In genomic region chr9:15113288-15113687, GRCh38 we compare ENCODE assay signal across 40 cellular contexts.
"Had no signal": no experiment of that assay in that cellular context is flagged by ENCODE, and none has a peak within 500 bp of the region (broad histone marks: within the 10 kb centered on the region; RNA-seq: fewer than 3 reads in every experiment).

No MANE protein-coding gene starts in this region.

- FAIRE-seq: astrocyte, bronchial epithelial cell had no signal

- H3K4me1 Mint-ChIP-seq: activated naive CD4-positive, alpha-beta T cell treated with anti-CD3 and anti-CD28 coated beads, Interleukin-2, amount 10 ng/mL, durations not matched to agents 7 days and 5 days; activated naive CD4-positive, alpha-beta T cell treated with anti-CD3 and anti-CD28 coated beads, Interleukin-2, amount 50 U/mL, for 24 hours; activated naive CD8-positive, alpha-beta T cell treated with anti-CD3 and anti-CD28 coated beads for 36 hours; activated naive CD8-positive, alpha-beta T cell treated with anti-CD3 and anti-CD28 coated beads, Interleukin-2, amount 10 ng/mL, durations not matched to agents 7 days and 5 days; activated naive CD8-positive, alpha-beta T cell treated with anti-CD3 and anti-CD28 coated beads, Interleukin-2, amount 50 U/mL, for 24 hours; activated T-helper 17 cell treated with anti-CD3 and anti-CD28 coated beads, Interleukin-2, amount 50 U/mL, for 72 hours; central memory CD8-positive, alpha-beta T cell had no signal

- H3K27me3 Mint-ChIP-seq: activated naive CD8-positive, alpha-beta T cell; activated naive CD8-positive, alpha-beta T cell treated with anti-CD3 and anti-CD28 coated beads for 36 hours; activated naive CD8-positive, alpha-beta T cell treated with anti-CD3 and anti-CD28 coated beads, Interleukin-2, amount 50 U/mL, for 24 hours; activated T-helper 17 cell treated with anti-CD3 and anti-CD28 coated beads, Interleukin-2, amount 50 U/mL, for 72 hours; brain had no signal

- H3K36me3 ChIP-seq: adrenal gland, ascending aorta, brain microvascular endothelial cell, breast epithelium, cardiac muscle cell had no signal

- H3K27me3 ChIP-seq: adrenal gland, ascending aorta, body of pancreas, brain microvascular endothelial cell, breast epithelium, cardiac muscle cell had no signal

- DNase-seq: activated effector memory CD4-positive, alpha-beta T cell treated with anti-CD3 and anti-CD28 coated beads, Interleukin-2, amount 50 U/mL, for 16 hours; activated effector memory CD4-positive, alpha-beta T cell treated with Interleukin-2 at 50 U/mL for 16 hours; activated gamma-delta T cell; activated gamma-delta T cell treated with Interleukin-2 at 50 U/mL for 16 hours; activated naive CD4-positive, alpha-beta T cell; activated naive CD4-positive, alpha-beta T cell treated with anti-CD3 and anti-CD28 coated beads for 36 hours; activated naive CD4-positive, alpha-beta T cell treated with anti-CD3 and anti-CD28 coated beads, Interleukin-2, amount 10 ng/mL, durations not matched to agents 7 days and 5 days; activated naive CD4-positive, alpha-beta T cell treated with anti-CD3 and anti-CD28 coated beads, Interleukin-2, amount 50 U/mL, for 16 hours; activated naive CD4-positive, alpha-beta T cell treated with Interleukin-2 at 50 U/mL for 16 hours; activated naive CD8-positive, alpha-beta T cell treated with anti-CD3 and anti-CD28 coated beads for 36 hours; activated naive CD8-positive, alpha-beta T cell treated with anti-CD3 and anti-CD28 coated beads, Interleukin-2, amount 10 ng/mL, durations not matched to agents 7 days and 5 days; activated naive CD8-positive, alpha-beta T cell treated with anti-CD3 and anti-CD28 coated beads, Interleukin-2, amount 50 U/mL, for 24 hours; activated T-cell treated with anti-CD3 and anti-CD28 coated beads, Interleukin-2, amount 50 U/mL, for 1 hour; activated T-cell treated with anti-CD3 and anti-CD28 coated beads, Interleukin-2, amount 50 U/mL, for 24 hours; activated T-cell treated with anti-CD3 and anti-CD28 coated beads, Interleukin-2, amount 50 U/mL, for 4 hours; activated T-cell treated with anti-CD3 and anti-CD28 coated beads, Interleukin-2, amount 50 U/mL, for 48 hours; activated T-cell treated with anti-CD3 and anti-CD28 coated beads, Interleukin-2, amount 50 U/mL, for 72 hours; adrenal gland; amniotic stem cell; amygdala; anterior cingulate cortex; aorta; body of pancreas; brain microvascular endothelial cell; caudate nucleus; central memory CD4-positive, alpha-beta T cell; cerebellar nuclear complex had no signal

- H3K36me3 Mint-ChIP-seq: activated naive CD4-positive, alpha-beta T cell treated with anti-CD3 and anti-CD28 coated beads, Interleukin-2, amount 10 ng/mL, durations not matched to agents 7 days and 5 days; activated naive CD4-positive, alpha-beta T cell treated with anti-CD3 and anti-CD28 coated beads, Interleukin-2, amount 50 U/mL, for 24 hours; activated naive CD4-positive, alpha-beta T cell treated with anti-CD3 and anti-CD28 coated beads, Interleukin-2, amount 50 U/mL, for 72 hours; activated naive CD8-positive, alpha-beta T cell; activated naive CD8-positive, alpha-beta T cell treated with anti-CD3 and anti-CD28 coated beads for 36 hours; activated naive CD8-positive, alpha-beta T cell treated with anti-CD3 and anti-CD28 coated beads, Interleukin-2, amount 10 ng/mL, durations not matched to agents 7 days and 5 days; brain had no signal

- H3K27ac Mint-ChIP-seq: activated naive CD4-positive, alpha-beta T cell treated with anti-CD3 and anti-CD28 coated beads for 36 hours; activated naive CD4-positive, alpha-beta T cell treated with anti-CD3 and anti-CD28 coated beads, Interleukin-2, amount 10 ng/mL, durations not matched to agents 7 days and 5 days; activated naive CD4-positive, alpha-beta T cell treated with anti-CD3 and anti-CD28 coated beads, Interleukin-2, amount 50 U/mL, for 24 hours; activated naive CD4-positive, alpha-beta T cell treated with anti-CD3 and anti-CD28 coated beads, Interleukin-2, amount 50 U/mL, for 72 hours; activated naive CD8-positive, alpha-beta T cell; activated naive CD8-positive, alpha-beta T cell treated with anti-CD3 and anti-CD28 coated beads for 36 hours; activated naive CD8-positive, alpha-beta T cell treated with anti-CD3 and anti-CD28 coated beads, Interleukin-2, amount 10 ng/mL, durations not matched to agents 7 days and 5 days; activated naive CD8-positive, alpha-beta T cell treated with anti-CD3 and anti-CD28 coated beads, Interleukin-2, amount 50 U/mL, for 24 hours; activated T-cell treated with anti-CD3 and anti-CD28 coated beads, Interleukin-2, amount 50 U/mL, for 24 hours; activated T-cell treated with anti-CD3 and anti-CD28 coated beads, Interleukin-2, amount 50 U/mL, for 72 hours; activated T-helper 1 cell treated with anti-CD3 and anti-CD28 coated beads, Interleukin-12 subunit alpha, Interleukin-12 subunit beta, Interleukin-2, Interleukin-4 antibody, amounts not matched to agents 30 ng/mL and 10 ng/mL and 1 ng/mL, durations not matched to agents 14 hours and 24 hours and 36 hours; activated T-helper 17 cell treated with anti-CD3 and anti-CD28 coated beads, Interleukin-2, amount 50 U/mL, for 72 hours; activated T-helper 2 cell treated with anti-CD3 and anti-CD28 coated beads, Interferon-gamma antibody, Interleukin-2, Interleukin-4, amounts not matched to agents 10 μg/mL and 5 μg/mL and 100 μg/mL, durations not matched to agents 14 hours and 24 hours and 36 hours; brain had no signal

- H3K9me3 ChIP-seq: adrenal gland, ascending aorta, body of pancreas, breast epithelium had no signal

- H3K27ac ChIP-seq: adrenal gland, ascending aorta, body of pancreas, brain microvascular endothelial cell, breast epithelium, cardiac muscle cell had no signal

- H3K9me3 Mint-ChIP-seq: activated naive CD4-positive, alpha-beta T cell treated with anti-CD3 and anti-CD28 coated beads for 36 hours; activated naive CD4-positive, alpha-beta T cell treated with anti-CD3 and anti-CD28 coated beads, Interleukin-2, amount 10 ng/mL, durations not matched to agents 7 days and 5 days; activated naive CD4-positive, alpha-beta T cell treated with anti-CD3 and anti-CD28 coated beads, Interleukin-2, amount 50 U/mL, for 24 hours; activated naive CD8-positive, alpha-beta T cell treated with anti-CD3 and anti-CD28 coated beads for 36 hours; activated naive CD8-positive, alpha-beta T cell treated with anti-CD3 and anti-CD28 coated beads, Interleukin-2, amount 10 ng/mL, durations not matched to agents 7 days and 5 days; activated naive CD8-positive, alpha-beta T cell treated with anti-CD3 and anti-CD28 coated beads, Interleukin-2, amount 50 U/mL, for 24 hours; activated T-cell treated with anti-CD3 and anti-CD28 coated beads, Interleukin-2, amount 50 U/mL, for 24 hours; activated T-cell treated with anti-CD3 and anti-CD28 coated beads, Interleukin-2, amount 50 U/mL, for 4 hours; activated T-cell treated with anti-CD3 and anti-CD28 coated beads, Interleukin-2, amount 50 U/mL, for 72 hours; activated T-helper 1 cell treated with anti-CD3 and anti-CD28 coated beads, Interleukin-12 subunit alpha, Interleukin-12 subunit beta, Interleukin-2, Interleukin-4 antibody, amounts not matched to agents 30 ng/mL and 10 ng/mL and 1 ng/mL, durations not matched to agents 14 hours and 24 hours and 36 hours; activated T-helper 17 cell treated with anti-CD3 and anti-CD28 coated beads, Interleukin-2, amount 50 U/mL, for 72 hours; activated T-helper 2 cell treated with anti-CD3 and anti-CD28 coated beads, Interferon-gamma antibody, Interleukin-2, Interleukin-4, amounts not matched to agents 10 μg/mL and 5 μg/mL and 100 μg/mL, durations not matched to agents 14 hours and 24 hours and 36 hours; central memory CD8-positive, alpha-beta T cell had no signal

- H3K4me3 ChIP-seq: adrenal gland, ascending aorta, body of pancreas, breast epithelium, cardiac muscle cell had no signal

- ATAC-seq: activated naive CD4-positive, alpha-beta T cell treated with anti-CD3 and anti-CD28 coated beads, Interleukin-2, amount 50 U/mL, for 72 hours; activated naive CD8-positive, alpha-beta T cell treated with anti-CD3 and anti-CD28 coated beads, Interleukin-2, amount 50 U/mL, for 24 hours; activated T-cell treated with anti-CD3 and anti-CD28 coated beads, Interleukin-2, amount 50 U/mL, for 4 hours; activated T-cell treated with anti-CD3 and anti-CD28 coated beads, Interleukin-2, amount 50 U/mL, for 72 hours; activated T-helper 17 cell treated with anti-CD3 and anti-CD28 coated beads, Interleukin-2, amount 50 U/mL, for 72 hours; body of pancreas had no signal

- H3K4me3 Mint-ChIP-seq: activated naive CD4-positive, alpha-beta T cell treated with anti-CD3 and anti-CD28 coated beads for 36 hours; activated naive CD4-positive, alpha-beta T cell treated with anti-CD3 and anti-CD28 coated beads, Interleukin-2, amount 10 ng/mL, durations not matched to agents 7 days and 5 days; activated naive CD4-positive, alpha-beta T cell treated with anti-CD3 and anti-CD28 coated beads, Interleukin-2, amount 50 U/mL, for 24 hours; activated naive CD8-positive, alpha-beta T cell; activated naive CD8-positive, alpha-beta T cell treated with anti-CD3 and anti-CD28 coated beads for 36 hours; activated naive CD8-positive, alpha-beta T cell treated with anti-CD3 and anti-CD28 coated beads, Interleukin-2, amount 10 ng/mL, durations not matched to agents 7 days and 5 days; activated naive CD8-positive, alpha-beta T cell treated with anti-CD3 and anti-CD28 coated beads, Interleukin-2, amount 50 U/mL, for 24 hours; activated T-cell treated with anti-CD3 and anti-CD28 coated beads, Interleukin-2, amount 50 U/mL, for 24 hours; activated T-cell treated with anti-CD3 and anti-CD28 coated beads, Interleukin-2, amount 50 U/mL, for 4 hours; activated T-cell treated with anti-CD3 and anti-CD28 coated beads, Interleukin-2, amount 50 U/mL, for 72 hours; activated T-helper 1 cell treated with anti-CD3 and anti-CD28 coated beads, Interleukin-12 subunit alpha, Interleukin-12 subunit beta, Interleukin-2, Interleukin-4 antibody, amounts not matched to agents 30 ng/mL and 10 ng/mL and 1 ng/mL, durations not matched to agents 14 hours and 24 hours and 36 hours; activated T-helper 17 cell treated with anti-CD3 and anti-CD28 coated beads, Interleukin-2, amount 50 U/mL, for 72 hours; brain; central memory CD8-positive, alpha-beta T cell had no signal

- H3K4me1 ChIP-seq: adrenal gland, ascending aorta, body of pancreas, breast epithelium had no signal
